8 cellular contexts compared by ENCODE assay signal in genomic region chr17:76103274-76104139, GRCh38. TPM values are rescaled to one million over a fixed set of nuclear protein-coding genes. Genes with fewer than 3 reads are reported as not detected.
DNase-seq lines count a peak whose midpoint lies in the region; ATAC-seq and TF ChIP-seq lines count a peak whose summit lies in the region.

A gene with protein sequence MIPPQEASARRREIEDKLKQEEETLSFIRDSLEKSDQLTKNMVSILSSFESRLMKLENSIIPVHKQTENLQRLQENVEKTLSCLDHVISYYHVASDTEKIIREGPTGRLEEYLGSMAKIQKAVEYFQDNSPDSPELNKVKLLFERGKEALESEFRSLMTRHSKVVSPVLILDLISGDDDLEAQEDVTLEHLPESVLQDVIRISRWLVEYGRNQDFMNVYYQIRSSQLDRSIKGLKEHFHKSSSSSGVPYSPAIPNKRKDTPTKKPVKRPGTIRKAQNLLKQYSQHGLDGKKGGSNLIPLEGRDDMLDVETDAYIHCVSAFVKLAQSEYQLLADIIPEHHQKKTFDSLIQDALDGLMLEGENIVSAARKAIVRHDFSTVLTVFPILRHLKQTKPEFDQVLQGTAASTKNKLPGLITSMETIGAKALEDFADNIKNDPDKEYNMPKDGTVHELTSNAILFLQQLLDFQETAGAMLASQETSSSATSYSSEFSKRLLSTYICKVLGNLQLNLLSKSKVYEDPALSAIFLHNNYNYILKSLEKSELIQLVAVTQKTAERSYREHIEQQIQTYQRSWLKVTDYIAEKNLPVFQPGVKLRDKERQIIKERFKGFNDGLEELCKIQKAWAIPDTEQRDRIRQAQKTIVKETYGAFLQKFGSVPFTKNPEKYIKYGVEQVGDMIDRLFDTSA (minus strand): TSS chr17:76103787. CDS start chr17:76103692, 95 bp downstream.

- DNase-seq in GM03348 (ENCODE audit: low spot score) (peak; percentile 99), NCI-H146 (lab: John Stamatoyannopoulos, UW) (peak; percentile 93), T-helper 1 cell (peak; percentile 84 to 92 (median 90)), adrenal gland (peak; percentile 87 to 94 (median 92)), left cardiac atrium (peak; percentile 92), prostate gland (ENCODE audit: low spot score) (peak; percentile 90), ureter (ENCODE audit: low spot score) (peak; percentile 93)

- TF ChIP-seq CTCF in adrenal gland (IDR thresholded peaks at IDR 0.05) (peak in 2 of 6 experiments; percentile 12 to 26), prostate gland (IDR thresholded peaks at IDR 0.05) (peak in 1 of 4 experiments; percentile 11)

- WGBS in adrenal gland, 4 donors, result 0 to 7% (median 4%) methylated on average over 25 to 55 of the region's 55 CpGs
- WGBS in prostate gland, result 5% methylated on average over 55 of the region's 55 CpGs

- H3K36me3 ChIP-seq in adrenal gland (replicated peaks in 1 of 2), result peaks cover 0 to 32% of the 10 kb centered on the region in 2 donors
- peaks cover 4 to 6% of the 10 kb centered on the region in 2 donors for H3K36me3 ChIP-seq in prostate gland

- ATAC-seq in HG02759 (IDR thresholded peaks at IDR 0.05; ENCODE audit: unreplicated experiment) (peak; percentile 90), left cardiac atrium (peak; percentile 99)

- H3K27me3 ChIP-seq in adrenal gland, result no peaks in the 10 kb centered on the region
- H3K27me3 ChIP-seq in prostate gland (replicated peaks; ENCODE audit: insufficient read depth), result no peaks in the 10 kb centered on the region

- TF ChIP-seq POLR2A in adrenal gland (IDR thresholded peaks at IDR 0.05), result peak in 1 of 2 donors; percentile 33
- TF ChIP-seq POLR2A in prostate gland (IDR thresholded peaks at IDR 0.05), result peak; percentile 74

- H3K9me3 ChIP-seq in adrenal gland (replicated peaks in 1 of 3) (no peaks in the 10 kb centered on the region), prostate gland (no peaks in the 10 kb centered on the region)

- H3K27ac ChIP-seq in adrenal gland (peak within 1 kb of the TSS in 3 of 5 donors; percentile 38 to 83 (median 72)), prostate gland (peak within 1 kb of the TSS; percentile 87 to 89)

- H3K4me3 ChIP-seq in adrenal gland (peak within 1 kb of the TSS; percentile 57 to 78 (median 72)), prostate gland (peak within 1 kb of the TSS; percentile 61 to 71)

- intact Hi-C loops in adrenal gland (cut with DNase I) (no loop called here), left cardiac atrium (cut with DNase I) (no loop called here), prostate gland (cut with DNase I) (no loop called here)

- H3K4me1 ChIP-seq in adrenal gland (replicated peaks in 1 of 2) (peaks cover 13 to 15% of the 10 kb centered on the region in 2 donors), prostate gland (replicated peaks) (peaks cover 6% of the 10 kb centered on the region)

RNA-seq across cellular contexts. Expression of the gene that starts here (rescaled TPM):
- total RNA-seq in adrenal gland, result 100 to 1,000 TPM in 4 of 8 donors, 10 to 100 TPM in 4; 65.7 to 145 (median 94.5) TPM
- 100 to 1,000 TPM in 1 of 3 donors, 10 to 100 TPM in 2; 70.0 to 115 (median 89.5) TPM for polyA plus RNA-seq in adrenal gland
- total RNA-seq in left cardiac atrium, result 10 to 100 TPM; 74.1 to 79.5 TPM
- total RNA-seq in prostate gland, result 100 to 1,000 TPM; 136 to 159 TPM
- 206 TPM for total RNA-seq in ureter

Comparison
In these comparisons a context has a peak if more than half of its experiments do, and no peak if none do; other contexts are left out.
1. Peak in every context shown above with its lines: DNase-seq, ATAC-seq, H3K4me3 ChIP-seq and H3K27ac ChIP-seq.